In the genomic region with DNA sequence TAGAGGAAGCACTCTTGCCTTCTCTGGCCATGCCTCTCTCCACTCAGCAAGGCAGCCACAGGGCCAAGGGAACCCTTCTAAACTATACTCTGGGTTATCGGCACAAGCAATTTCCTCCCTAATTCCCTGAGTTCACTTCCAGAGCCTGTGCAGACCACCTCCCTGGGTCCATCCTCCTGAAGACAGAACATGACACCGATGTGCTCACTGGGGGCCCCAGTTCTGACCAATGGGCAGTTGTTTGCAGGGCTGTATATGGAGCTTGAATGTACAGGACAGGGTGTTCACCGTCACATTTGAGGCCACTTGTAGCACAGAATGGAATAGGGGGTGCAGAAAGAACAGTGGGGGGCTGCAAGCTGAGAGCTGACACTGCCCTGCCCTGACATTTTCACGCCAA, we compare ENCODE assay signal across 26 cellular contexts.
"Had no signal": no experiment of that assay in that cellular context is flagged by ENCODE, and none has a peak within 500 bp of the region (broad histone marks: within the 10 kb centered on the region; RNA-seq: fewer than 3 reads in every experiment).

No MANE protein-coding gene starts in this region.

- H3K36me3 Mint-ChIP-seq: activated CD4-positive, alpha-beta memory T cell treated with anti-CD3 and anti-CD28 coated beads for 36 hours; activated naive CD4-positive, alpha-beta T cell treated with anti-CD3 and anti-CD28 coated beads, Interleukin-2, amount 50 U/mL, for 24 hours had no signal

- H3K9me3 Mint-ChIP-seq: activated CD4-positive, alpha-beta memory T cell treated with anti-CD3 and anti-CD28 coated beads for 36 hours; activated CD4-positive, alpha-beta T cell treated with anti-CD3 and anti-CD28 coated beads, Interleukin-2, amount 10 ng/mL, durations not matched to agents 7 days and 5 days; activated naive CD4-positive, alpha-beta T cell treated with anti-CD3 and anti-CD28 coated beads, Interleukin-2, amount 50 U/mL, for 24 hours; activated T-helper 1 cell treated with anti-CD3 and anti-CD28 coated beads, Interleukin-12 subunit alpha, Interleukin-12 subunit beta, Interleukin-2, Interleukin-4 antibody, amounts not matched to agents 30 ng/mL and 10 ng/mL and 1 ng/mL, durations not matched to agents 14 hours and 24 hours and 36 hours; T-helper 1 cell treated with Interleukin-12 subunit alpha and Interleukin-12 subunit beta and Interleukin-4 antibody, amounts not matched to agents 30 μg/mL and 1 μg/mL, for 36 hours had no signal

- H3K4me3 Mint-ChIP-seq: activated CD4-positive, alpha-beta memory T cell treated with anti-CD3 and anti-CD28 coated beads for 36 hours; activated CD4-positive, alpha-beta T cell treated with anti-CD3 and anti-CD28 coated beads, Interleukin-2, amount 10 ng/mL, durations not matched to agents 7 days and 5 days; activated naive CD4-positive, alpha-beta T cell treated with anti-CD3 and anti-CD28 coated beads, Interleukin-2, amount 50 U/mL, for 24 hours; activated T-helper 1 cell treated with anti-CD3 and anti-CD28 coated beads, Interleukin-12 subunit alpha, Interleukin-12 subunit beta, Interleukin-2, Interleukin-4 antibody, amounts not matched to agents 30 ng/mL and 10 ng/mL and 1 ng/mL, durations not matched to agents 14 hours and 24 hours and 36 hours; T-helper 1 cell treated with Interleukin-12 subunit alpha and Interleukin-12 subunit beta and Interleukin-4 antibody, amounts not matched to agents 30 μg/mL and 1 μg/mL, for 36 hours had no signal

- H3K27me3 Mint-ChIP-seq: activated CD4-positive, alpha-beta memory T cell treated with anti-CD3 and anti-CD28 coated beads for 36 hours; activated CD4-positive, alpha-beta T cell treated with anti-CD3 and anti-CD28 coated beads, Interleukin-2, amount 10 ng/mL, durations not matched to agents 7 days and 5 days; activated naive CD4-positive, alpha-beta T cell treated with anti-CD3 and anti-CD28 coated beads, Interleukin-2, amount 50 U/mL, for 24 hours had no signal

- H3K4me1 Mint-ChIP-seq: activated CD4-positive, alpha-beta T cell treated with anti-CD3 and anti-CD28 coated beads, Interleukin-2, amount 10 ng/mL, durations not matched to agents 7 days and 5 days; activated naive CD4-positive, alpha-beta T cell treated with anti-CD3 and anti-CD28 coated beads, Interleukin-2, amount 50 U/mL, for 24 hours had no signal

- H3K36me3 ChIP-seq: breast epithelium, SJSA1 had no signal

- H3K27ac Mint-ChIP-seq: activated CD4-positive, alpha-beta memory T cell treated with anti-CD3 and anti-CD28 coated beads for 36 hours; activated CD4-positive, alpha-beta T cell treated with anti-CD3 and anti-CD28 coated beads, Interleukin-2, amount 10 ng/mL, durations not matched to agents 7 days and 5 days; activated naive CD4-positive, alpha-beta T cell treated with anti-CD3 and anti-CD28 coated beads, Interleukin-2, amount 50 U/mL, for 24 hours; activated T-helper 1 cell treated with anti-CD3 and anti-CD28 coated beads, Interleukin-12 subunit alpha, Interleukin-12 subunit beta, Interleukin-2, Interleukin-4 antibody, amounts not matched to agents 30 ng/mL and 10 ng/mL and 1 ng/mL, durations not matched to agents 14 hours and 24 hours and 36 hours; T-helper 1 cell treated with Interleukin-12 subunit alpha and Interleukin-12 subunit beta and Interleukin-4 antibody, amounts not matched to agents 30 μg/mL and 1 μg/mL, for 36 hours had no signal

- H3K4me1 ChIP-seq: breast epithelium, SJSA1 had no signal

- H3K27ac ChIP-seq: breast epithelium, SJSA1 had no signal

- DNase-seq: activated CD4-positive, alpha-beta memory T cell treated with anti-CD3 and anti-CD28 coated beads for 36 hours; activated CD4-positive, alpha-beta T cell treated with anti-CD3 and anti-CD28 coated beads for 1 hour; activated CD4-positive, alpha-beta T cell treated with anti-CD3 and anti-CD28 coated beads, Interleukin-2, amount 10 ng/mL, durations not matched to agents 7 days and 5 days; activated CD8-positive, alpha-beta memory T cell treated with anti-CD3 and anti-CD28 coated beads, Interleukin-2, amount 50 U/mL, for 48 hours; activated effector memory CD4-positive, alpha-beta T cell treated with Interleukin-2 at 50 U/mL for 16 hours; activated naive CD4-positive, alpha-beta T cell; activated T-cell treated with anti-CD3 and anti-CD28 coated beads, Interleukin-2, amount 50 U/mL, for 1 hour; aorta; caudate nucleus; KG1; NCI-H1048; NCI-H146; NCI-H187 treated with DMSO at 0.1 percent for 48 hours; NCI-H2081 treated with DMSO at 0.1 percent for 48 hours; NCI-H2227 treated with DMSO at 0.1 percent for 48 hours; NCI-H526; NCI-H774; OCI-M1; Right ventricle myocardium superior; RPMI8226 had no signal

- H3K9me3 ChIP-seq: breast epithelium, SJSA1 had no signal

- ATAC-seq: Panc1 had no signal

- H3K4me3 ChIP-seq: breast epithelium, SJSA1 had no signal

- H3K27me3 ChIP-seq: breast epithelium, SJSA1 had no signal
